25 cellular contexts compared by ENCODE assay signal in the genomic region with DNA sequence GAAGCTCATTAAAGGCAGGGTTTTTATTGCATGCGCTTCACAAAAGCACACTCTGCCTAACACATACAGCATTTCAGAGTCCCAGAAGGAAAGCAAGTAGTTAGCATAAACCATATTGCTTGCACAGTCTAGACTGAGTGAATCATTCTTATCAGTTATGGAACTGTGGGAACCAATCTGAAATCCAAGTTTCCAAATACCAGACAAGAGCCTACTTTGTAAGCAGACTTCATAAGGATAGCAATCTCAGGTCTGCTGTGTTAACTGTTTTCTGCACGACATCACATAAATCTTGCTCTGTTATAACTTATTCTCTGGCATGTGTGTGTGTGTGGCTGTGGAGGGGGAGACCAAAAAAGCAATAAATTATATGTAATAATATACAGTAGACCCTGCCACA.
DNase-seq lines count a peak whose midpoint lies in the region; ATAC-seq and TF ChIP-seq lines count a peak whose summit lies in the region.
"Had no signal": no experiment of that assay in that cellular context is flagged by ENCODE, and none has a peak within 500 bp of the region (broad histone marks: within the 10 kb centered on the region; RNA-seq: fewer than 3 reads in every experiment).

No MANE protein-coding gene starts in this region.

- H3K4me1 ChIP-seq in PC-9 (replicated peaks; ENCODE audit: insufficient read depth) = peaks cover 27% of the 10 kb centered on the region
- H3K4me1 ChIP-seq: body of pancreas, SJSA1, upper lobe of left lung had no signal

- H3K36me3 Mint-ChIP-seq in brain = no peaks in the 10 kb centered on the region
- H3K36me3 Mint-ChIP-seq: CD4-positive, CD25-positive, alpha-beta regulatory T cell; stimulated activated memory B cell treated with anti-CD40 and anti-IgM and Interleukin-4, amounts not matched to agents 10 μg/mL and 1 μg/mL and 100 μg/mL, for 72 hours had no signal

- peaks cover 76% of the 10 kb centered on the region for H3K79me2 ChIP-seq in PC-9 (ENCODE audit: low read depth)

- H3K36me3 ChIP-seq in PC-9 (ENCODE audit: low read depth) = no peaks in the 10 kb centered on the region
- H3K36me3 ChIP-seq: sigmoid colon, SJSA1, upper lobe of left lung had no signal

- H3K9me2 ChIP-seq in PC-9 (ENCODE audit: insufficient read depth) = 0 out of 2 replicates have a peak, but pooled peaks cover 3% of the 10 kb centered on the region

- no peak for ATAC-seq in GM21367 (IDR thresholded peaks at IDR 0.05; ENCODE audit: unreplicated experiment)
- ATAC-seq: activated naive CD8-positive, alpha-beta T cell treated with anti-CD3 and anti-CD28 coated beads, Interleukin-2, amount 50 U/mL, for 24 hours; activated T-cell treated with anti-CD3 and anti-CD28 coated beads, Interleukin-2, amount 50 U/mL, for 4 hours; body of pancreas; stimulated activated memory B cell treated with anti-CD40 and anti-IgM and Interleukin-4, amounts not matched to agents 10 μg/mL and 1 μg/mL and 100 μg/mL, for 72 hours had no signal

- DNase-seq in DMS153 (lab: John Stamatoyannopoulos, UW) (peak; percentile 15), DMS153 treated with DMSO at 0.1 percent for 48 hours (lab: John Stamatoyannopoulos, UW; ENCODE audit: unreplicated experiment) (no peak), PC-9 (no peak), pons (ENCODE audit: low spot score) (peak; percentile 3), NCI-H2171 treated with DMSO at 0.1 percent for 48 hours (lab: John Stamatoyannopoulos, UW) (no peak)
- DNase-seq in activated effector memory CD4-positive, alpha-beta T cell treated with anti-CD3 and anti-CD28 coated beads, Interleukin-2, amount 50 U/mL, for 16 hours = no peak
- DNase-seq: activated CD4-positive, alpha-beta T cell treated with anti-CD3 and anti-CD28 coated beads for 4 hours; activated naive CD8-positive, alpha-beta T cell treated with anti-CD3 and anti-CD28 coated beads, Interleukin-2, amount 50 U/mL, for 24 hours; activated T-cell treated with anti-CD3 and anti-CD28 coated beads, Interleukin-2, amount 50 U/mL, for 4 hours; body of pancreas; CD4-positive, CD25-positive, alpha-beta regulatory T cell; NCI-H187 treated with DMSO at 0.1 percent for 48 hours; NCI-H2227 treated with DMSO at 0.1 percent for 48 hours; NCI-H526 treated with DMSO at 0.1 percent for 48 hours; sigmoid colon; stimulated activated CD4-positive, alpha-beta T cell treated with anti-CD3 and anti-CD28 coated beads, Interleukin-4, amount 100 ng/mL, for 4 hours; upper lobe of left lung had no signal

- 0 out of 2 replicates have a peak, but pooled peaks cover 5% of the 10 kb centered on the region for H3K9me3 ChIP-seq in PC-9 (ENCODE audit: insufficient read depth, low read depth)
- H3K9me3 ChIP-seq: body of pancreas, sigmoid colon, upper lobe of left lung had no signal

- no peaks in the 10 kb centered on the region for H3K27me3 Mint-ChIP-seq in brain
- H3K27me3 Mint-ChIP-seq: activated naive CD8-positive, alpha-beta T cell treated with anti-CD3 and anti-CD28 coated beads, Interleukin-2, amount 50 U/mL, for 24 hours; CD4-positive, CD25-positive, alpha-beta regulatory T cell; progenitor cell of endocrine pancreas; stimulated activated memory B cell treated with anti-CD40 and anti-IgM and Interleukin-4, amounts not matched to agents 10 μg/mL and 1 μg/mL and 100 μg/mL, for 72 hours had no signal

- peaks cover 0 to 3% (median 0%) of the 10 kb centered on the region in 5 experiments for H3K9me3 Mint-ChIP-seq in brain

- H3F3A ChIP-seq in PC-9 (ENCODE audit: insufficient read depth, low read depth) = peaks cover 21% of the 10 kb centered on the region; the same call in 1 of the 2 replicates

- H2AFZ ChIP-seq in PC-9 = no peak overlapping the region

- H3K4me3 Mint-ChIP-seq in brain = no peak overlapping the region
- H3K4me3 Mint-ChIP-seq: activated naive CD8-positive, alpha-beta T cell treated with anti-CD3 and anti-CD28 coated beads, Interleukin-2, amount 50 U/mL, for 24 hours; activated T-cell treated with anti-CD3 and anti-CD28 coated beads, Interleukin-2, amount 50 U/mL, for 4 hours; CD4-positive, CD25-positive, alpha-beta regulatory T cell; stimulated activated memory B cell treated with anti-CD40 and anti-IgM and Interleukin-4, amounts not matched to agents 10 μg/mL and 1 μg/mL and 100 μg/mL, for 72 hours; T-helper 2 cell treated with Interferon-gamma antibody and Interleukin-4, amounts not matched to agents 5 μg/mL and 100 μg/mL, for 36 hours had no signal

- peak overlapping the region; percentile 41 for H3K4me2 ChIP-seq in PC-9

- H3K4me3 ChIP-seq in PC-9 = 0 out of 2 replicates have a peak overlapping the region, but pooled peaks have one; percentile 3
- H3K4me3 ChIP-seq: body of pancreas, lung, sigmoid colon, SJSA1, upper lobe of left lung had no signal

- no TSS peak for BruUV-seq in PC-9 (replicated peaks; lab: Mats Ljungman, UMichigan)

- H3K27ac Mint-ChIP-seq in brain = peak overlapping the region in 3 of 5 experiments; percentile 5 to 28 (median 10)
- H3K27ac Mint-ChIP-seq: activated naive CD8-positive, alpha-beta T cell treated with anti-CD3 and anti-CD28 coated beads, Interleukin-2, amount 50 U/mL, for 24 hours; CD4-positive, CD25-positive, alpha-beta regulatory T cell; progenitor cell of endocrine pancreas; stimulated activated memory B cell treated with anti-CD40 and anti-IgM and Interleukin-4, amounts not matched to agents 10 μg/mL and 1 μg/mL and 100 μg/mL, for 72 hours; T-helper 2 cell treated with Interferon-gamma antibody and Interleukin-4, amounts not matched to agents 5 μg/mL and 100 μg/mL, for 36 hours had no signal

- intact Hi-C loops in PC-9 (cut with micrococcal nuclease; ENCODE audit: unreplicated experiment) = loop anchor here (2.0 kb wide), 1 partner anchor 33 kb away; no protein-coding TSS in a partner anchor

- peaks cover 19% of the 10 kb centered on the region for H3K4me1 Mint-ChIP-seq in brain
- H3K4me1 Mint-ChIP-seq: activated naive CD8-positive, alpha-beta T cell treated with anti-CD3 and anti-CD28 coated beads, Interleukin-2, amount 50 U/mL, for 24 hours; CD4-positive, CD25-positive, alpha-beta regulatory T cell; stimulated activated memory B cell treated with anti-CD40 and anti-IgM and Interleukin-4, amounts not matched to agents 10 μg/mL and 1 μg/mL and 100 μg/mL, for 72 hours had no signal

- CTCF ChIA-PET in PC-9 (lab: Charles Lee) = no interaction called here

- H4K20me1 ChIP-seq in PC-9 (ENCODE audit: insufficient read depth) = peaks cover 25% of the 10 kb centered on the region

- POLR2A ChIA-PET in PC-9 (lab: Charles Lee; ENCODE audit: unreplicated experiment) = no interaction called here

- no peak for TF ChIP-seq CTCF in PC-9 (conservative IDR thresholded peaks at IDR 0.05)
- TF ChIP-seq CTCF in brain (conservative IDR thresholded peaks at IDR 0.05) = no peak

- no peaks in the 10 kb centered on the region for H3K27me3 ChIP-seq in PC-9 (ENCODE audit: insufficient read depth, low read depth)
- H3K27me3 ChIP-seq: body of pancreas, sigmoid colon, SJSA1, upper lobe of left lung had no signal

- H3K27ac ChIP-seq in PC-9 = peak overlapping the region; percentile 13; the same call in 1 of the 2 replicates
- H3K27ac ChIP-seq: 22Rv1, body of pancreas, sigmoid colon, SJSA1, upper lobe of left lung had no signal

Comparison
In these comparisons a context has a peak if more than half of its experiments do, and no peak if none do; other contexts are left out.
1. DNase-seq: peak in DMS153 (single experiment) and pons (single experiment); none in DMS153 treated with DMSO at 0.1 percent for 48 hours (single experiment), PC-9 (0 of 2), NCI-H2171 treated with DMSO at 0.1 percent for 48 hours (single experiment) and activated effector memory CD4-positive, alpha-beta T cell treated with anti-CD3 and anti-CD28 coated beads, Interleukin-2, amount 50 U/mL, for 16 hours (single experiment).